19 cellular contexts compared by ENCODE assay signal in the genomic region with DNA sequence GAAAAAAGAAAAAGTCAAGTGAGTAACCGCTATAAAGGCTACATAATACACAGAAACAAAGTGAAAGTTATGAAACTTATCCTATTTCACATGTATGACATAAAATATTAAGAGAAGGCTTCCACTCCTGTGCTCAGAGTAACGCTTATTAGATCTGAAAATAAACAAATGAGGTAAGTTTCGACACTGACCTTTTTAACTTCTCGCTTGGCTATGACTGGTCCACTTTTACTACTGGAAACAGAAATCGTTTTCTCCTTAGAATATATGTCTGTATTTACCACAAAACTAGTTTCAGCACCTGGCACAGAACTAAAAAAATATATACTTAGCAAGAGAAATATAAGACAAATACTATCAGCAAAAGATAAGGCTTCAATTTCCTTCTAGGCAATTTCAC. TPM values are rescaled to one million over a fixed set of nuclear protein-coding genes. Genes with fewer than 3 reads are reported as not detected.
DNase-seq lines count a peak whose midpoint lies in the region; ATAC-seq lines count a peak whose summit lies in the region.
"Had no signal": no experiment of that assay in that cellular context is flagged by ENCODE, and none has a peak within 500 bp of the region (broad histone marks: within the 10 kb centered on the region; RNA-seq: fewer than 3 reads in every experiment).

No MANE protein-coding gene starts in this region.

- H3K4me1 Mint-ChIP-seq in activated T-cell treated with anti-CD3 and anti-CD28 coated beads, Interleukin-2, amount 50 U/mL, for 72 hours (ENCODE audit: low read depth), result peaks cover 6% of the 10 kb centered on the region
- H3K4me1 Mint-ChIP-seq in activated T-cell treated with anti-CD3 and anti-CD28 coated beads, Interleukin-2, amount 50 U/mL, for 4 hours (ENCODE audit: low read depth), result peaks cover 8% of the 10 kb centered on the region
- H3K4me1 Mint-ChIP-seq in central memory CD8-positive, alpha-beta T cell, result peaks cover 13% of the 10 kb centered on the region
- H3K4me1 Mint-ChIP-seq in stimulated activated memory B cell treated with anti-CD40 and anti-IgM and Interleukin-4, amounts not matched to agents 10 μg/mL and 1 μg/mL and 100 μg/mL, for 72 hours, result peaks cover 19% of the 10 kb centered on the region

- no peak overlapping the region for H3K4me3 Mint-ChIP-seq in activated T-cell treated with anti-CD3 and anti-CD28 coated beads, Interleukin-2, amount 50 U/mL, for 72 hours
- H3K4me3 Mint-ChIP-seq in activated T-cell treated with anti-CD3 and anti-CD28 coated beads, Interleukin-2, amount 50 U/mL, for 4 hours, result no peak overlapping the region
- H3K4me3 Mint-ChIP-seq in central memory CD8-positive, alpha-beta T cell, result no peak overlapping the region
- H3K4me3 Mint-ChIP-seq in stimulated activated memory B cell treated with anti-CD40 and anti-IgM and Interleukin-4, amounts not matched to agents 10 μg/mL and 1 μg/mL and 100 μg/mL, for 72 hours, result no peak overlapping the region
- H3K4me3 Mint-ChIP-seq: CD8-positive, alpha-beta T cell had no signal

- peaks cover 12 to 39% of the 10 kb centered on the region in 2 donors for H3K36me3 Mint-ChIP-seq in activated T-cell treated with anti-CD3 and anti-CD28 coated beads, Interleukin-2, amount 50 U/mL, for 72 hours (ENCODE audit: insufficient read depth in 2 of 2)
- H3K36me3 Mint-ChIP-seq in activated T-cell treated with anti-CD3 and anti-CD28 coated beads, Interleukin-2, amount 50 U/mL, for 4 hours (ENCODE audit: insufficient read depth), result peaks cover 34% of the 10 kb centered on the region
- peaks cover 92% of the 10 kb centered on the region for H3K36me3 Mint-ChIP-seq in central memory CD8-positive, alpha-beta T cell (ENCODE audit: insufficient read depth)
- peaks cover 46% of the 10 kb centered on the region for H3K36me3 Mint-ChIP-seq in stimulated activated memory B cell treated with anti-CD40 and anti-IgM and Interleukin-4, amounts not matched to agents 10 μg/mL and 1 μg/mL and 100 μg/mL, for 72 hours

- H3K27ac Mint-ChIP-seq in activated T-cell treated with anti-CD3 and anti-CD28 coated beads, Interleukin-2, amount 50 U/mL, for 72 hours, result peak overlapping the region; percentile 24
- H3K27ac Mint-ChIP-seq in central memory CD8-positive, alpha-beta T cell (ENCODE audit: low read depth), result peak overlapping the region; percentile 22
- H3K27ac Mint-ChIP-seq in stimulated activated memory B cell treated with anti-CD40 and anti-IgM and Interleukin-4, amounts not matched to agents 10 μg/mL and 1 μg/mL and 100 μg/mL, for 72 hours, result peak overlapping the region; percentile 56
- H3K27ac Mint-ChIP-seq: CD8-positive, alpha-beta T cell had no signal

- DNase-seq in activated T-cell treated with anti-CD3 and anti-CD28 coated beads, Interleukin-2, amount 50 U/mL, for 72 hours, result no peak
- no peak for DNase-seq in activated T-cell treated with anti-CD3 and anti-CD28 coated beads, Interleukin-2, amount 50 U/mL, for 4 hours
- DNase-seq in central memory CD8-positive, alpha-beta T cell (ENCODE audit: low spot score in 2 of 2), result no peak
- no peak for DNase-seq in GOT3 (lab: John Stamatoyannopoulos, UW)
- DNase-seq: Calu3; CD8-positive, alpha-beta T cell; GF-D8; GM23248; MV-4-11; NCI-H1417 treated with DMSO at 0.1 percent for 48 hours; NCI-H187 treated with DMSO at 0.1 percent for 48 hours; NCI-H2227 treated with DMSO at 0.1 percent for 48 hours; NCI-H510A treated with DMSO at 0.1 percent for 48 hours; NCI-H82; SHP77 had no signal

- ATAC-seq in activated T-cell treated with anti-CD3 and anti-CD28 coated beads, Interleukin-2, amount 50 U/mL, for 72 hours (replicated peaks in 1 of 2), result no peak
- ATAC-seq in activated T-cell treated with anti-CD3 and anti-CD28 coated beads, Interleukin-2, amount 50 U/mL, for 4 hours, result no peak
- peak; percentile 61 for ATAC-seq in HG02885 (IDR thresholded peaks at IDR 0.05; ENCODE audit: poor library complexity, unreplicated experiment)
- no peak for ATAC-seq in central memory CD8-positive, alpha-beta T cell (replicated peaks; ENCODE audit: extremely low read depth, poor library complexity, severe bottlenecking)
- ATAC-seq in stimulated activated memory B cell treated with anti-CD40 and anti-IgM and Interleukin-4, amounts not matched to agents 10 μg/mL and 1 μg/mL and 100 μg/mL, for 72 hours, result no peak
- ATAC-seq in HG02642 (IDR thresholded peaks at IDR 0.05; ENCODE audit: poor library complexity, unreplicated experiment), result no peak
- ATAC-seq: CD8-positive, alpha-beta T cell; HCT116 had no signal

- no peaks in the 10 kb centered on the region for H3K9me3 Mint-ChIP-seq in activated T-cell treated with anti-CD3 and anti-CD28 coated beads, Interleukin-2, amount 50 U/mL, for 72 hours
- no peaks in the 10 kb centered on the region for H3K9me3 Mint-ChIP-seq in activated T-cell treated with anti-CD3 and anti-CD28 coated beads, Interleukin-2, amount 50 U/mL, for 4 hours
- no peaks in the 10 kb centered on the region for H3K9me3 Mint-ChIP-seq in central memory CD8-positive, alpha-beta T cell
- no peaks in the 10 kb centered on the region for H3K9me3 Mint-ChIP-seq in stimulated activated memory B cell treated with anti-CD40 and anti-IgM and Interleukin-4, amounts not matched to agents 10 μg/mL and 1 μg/mL and 100 μg/mL, for 72 hours
- H3K9me3 Mint-ChIP-seq: CD8-positive, alpha-beta T cell had no signal

- no peaks in the 10 kb centered on the region for H3K27me3 Mint-ChIP-seq in activated T-cell treated with anti-CD3 and anti-CD28 coated beads, Interleukin-2, amount 50 U/mL, for 72 hours (ENCODE audit: low read depth)
- H3K27me3 Mint-ChIP-seq in activated T-cell treated with anti-CD3 and anti-CD28 coated beads, Interleukin-2, amount 50 U/mL, for 4 hours (ENCODE audit: low read depth), result no peaks in the 10 kb centered on the region
- no peaks in the 10 kb centered on the region for H3K27me3 Mint-ChIP-seq in central memory CD8-positive, alpha-beta T cell
- no peaks in the 10 kb centered on the region for H3K27me3 Mint-ChIP-seq in stimulated activated memory B cell treated with anti-CD40 and anti-IgM and Interleukin-4, amounts not matched to agents 10 μg/mL and 1 μg/mL and 100 μg/mL, for 72 hours

RNA-seq across cellular contexts. Expression of gene FNBP4, which starts 16.4 kb away (rescaled TPM):
- 100 to 1,000 TPM; 148 to 157 TPM for total RNA-seq in activated T-cell treated with anti-CD3 and anti-CD28 coated beads, Interleukin-2, amount 50 U/mL, for 72 hours
- 100 to 1,000 TPM; 113 to 129 (median 121) TPM for total RNA-seq in activated T-cell treated with anti-CD3 and anti-CD28 coated beads, Interleukin-2, amount 50 U/mL, for 4 hours

RNA-seq across cellular contexts. Expression of gene AGBL2, which starts 35.6 kb away (rescaled TPM):
- total RNA-seq in activated T-cell treated with anti-CD3 and anti-CD28 coated beads, Interleukin-2, amount 50 U/mL, for 72 hours, result 1 to 10 TPM; 7.6 to 8.3 TPM
- 1 to 10 TPM in 2 of 3 donors, under 1 TPM in 1; 0.83 to 2.0 (median 1.7) TPM for total RNA-seq in activated T-cell treated with anti-CD3 and anti-CD28 coated beads, Interleukin-2, amount 50 U/mL, for 4 hours
